In genomic region chr10:103278424-103278823, GRCh38 we compare ENCODE assay signal across 14 cellular contexts. TPM values are rescaled to one million over a fixed set of nuclear protein-coding genes. Genes with fewer than 3 reads are reported as not detected.
DNase-seq lines count a peak whose midpoint lies in the region; FAIRE-seq and TF ChIP-seq lines count a peak whose summit lies in the region.
"Had no signal": no experiment of that assay in that cellular context is flagged by ENCODE, and none has a peak within 500 bp of the region (broad histone marks: within the 10 kb centered on the region; RNA-seq: fewer than 3 reads in every experiment).

No MANE protein-coding gene starts in this region.

- H3K4me1 ChIP-seq in neural progenitor cell = peaks cover 34% of the 10 kb centered on the region

- H3K79me2 ChIP-seq in neural progenitor cell (ENCODE audit: low read depth) = no peaks in the 10 kb centered on the region

- peaks cover 9% of the 10 kb centered on the region for H3K9me3 Mint-ChIP-seq in activated CD4-positive, alpha-beta T cell treated with anti-CD3 and anti-CD28 coated beads, Interleukin-2, amount 10 ng/mL, durations not matched to agents 24 days and 14 days
- H3K9me3 Mint-ChIP-seq in neural progenitor cell = no peaks in the 10 kb centered on the region
- H3K9me3 Mint-ChIP-seq: T-helper 2 cell treated with Interferon-gamma antibody and Interleukin-4, amounts not matched to agents 5 μg/mL and 100 μg/mL, for 36 hours had no signal

- H3K27ac Mint-ChIP-seq in activated CD4-positive, alpha-beta T cell treated with anti-CD3 and anti-CD28 coated beads, Interleukin-2, amount 10 ng/mL, durations not matched to agents 24 days and 14 days = no peak overlapping the region
- no peak overlapping the region for H3K27ac Mint-ChIP-seq in neural progenitor cell
- H3K27ac Mint-ChIP-seq: activated T-cell treated with anti-CD3 and anti-CD28 coated beads, Interleukin-2, amount 50 U/mL, for 72 hours had no signal

- H3F3A ChIP-seq in neural progenitor cell (ENCODE audit: low read depth) = peaks cover 48% of the 10 kb centered on the region

- H3K4me2 ChIP-seq in neural progenitor cell = peak overlapping the region; percentile 76

- peak overlapping the region in 57 of 59 donors; percentile 33 to 72 (median 58) for H3K4me3 ChIP-seq in dorsolateral prefrontal cortex
- peak overlapping the region; percentile 54 for H3K4me3 ChIP-seq in neural progenitor cell

- H4K20me1 ChIP-seq in neural progenitor cell (ENCODE audit: low read depth) = peaks cover 48% of the 10 kb centered on the region

- no peaks in the 10 kb centered on the region for H3K36me3 ChIP-seq in neural progenitor cell
- H3K36me3 ChIP-seq: pancreas, spleen, stomach had no signal

- H3K27me3 ChIP-seq in dorsolateral prefrontal cortex (peaks cover 0 to 60% (median 22%) of the 10 kb centered on the region in 45 donors), neural progenitor cell (peaks cover 72% of the 10 kb centered on the region)

- H3K27ac ChIP-seq in dorsolateral prefrontal cortex (peak overlapping the region in 17 of 59 donors; percentile 25 to 87 (median 77)), neural progenitor cell (no peak overlapping the region)
- H3K27ac ChIP-seq: pancreas, spleen, stomach had no signal

- DNase-seq in activated CD4-positive, alpha-beta T cell treated with anti-CD3 and anti-CD28 coated beads, Interleukin-2, amount 10 ng/mL, durations not matched to agents 24 days and 14 days = no peak
- DNase-seq in activated CD4-positive, alpha-beta T cell treated with anti-CD3 and anti-CD28 coated beads, Interleukin-2, amount 50 U/mL, for 4 hours = no peak
- DNase-seq in HK-2 (ENCODE audit: unreplicated experiment) = peak; percentile 11
- peak in 3 of 10 donors; percentile 10 to 50 (median 17) for DNase-seq in dorsolateral prefrontal cortex
- DNase-seq in neural progenitor cell (ENCODE audit: low spot score) = no peak
- no peak for DNase-seq in H54 (ENCODE audit: insufficient read length, low spot score)
- no peak for DNase-seq in NCI-H2227 (lab: John Stamatoyannopoulos, UW; ENCODE audit: unreplicated experiment)
- DNase-seq in dermis blood vessel endothelial cell = no peak
- DNase-seq: NCI-H187, spleen had no signal

- no peaks in the 10 kb centered on the region for H3K9me3 ChIP-seq in neural progenitor cell (ENCODE audit: low read depth)
- H3K9me3 ChIP-seq: pancreas had no signal

- intact Hi-C loops in activated CD4-positive, alpha-beta T cell treated with anti-CD3 and anti-CD28 coated beads, Interleukin-2, amount 10 ng/mL, durations not matched to agents 24 days and 14 days (cut with micrococcal nuclease) = no loop called here
- intact Hi-C loops in dorsolateral prefrontal cortex (cut with DNase I) = no loop called here

- peaks cover 2% of the 10 kb centered on the region for H3K36me3 Mint-ChIP-seq in activated CD4-positive, alpha-beta T cell treated with anti-CD3 and anti-CD28 coated beads, Interleukin-2, amount 10 ng/mL, durations not matched to agents 24 days and 14 days (ENCODE audit: low read depth)
- H3K36me3 Mint-ChIP-seq in neural progenitor cell = no peaks in the 10 kb centered on the region

- no peak for TF ChIP-seq POLR2A in H54 (IDR thresholded peaks at IDR 0.05; ENCODE audit: low read depth, low read length)

- no peak overlapping the region for H3K9ac ChIP-seq in neural progenitor cell

- no peak for FAIRE-seq in H54 (lab: Jason Lieb, UNC)
- FAIRE-seq: pancreas had no signal

- peaks cover 10% of the 10 kb centered on the region for H3K4me1 Mint-ChIP-seq in activated CD4-positive, alpha-beta T cell treated with anti-CD3 and anti-CD28 coated beads, Interleukin-2, amount 10 ng/mL, durations not matched to agents 24 days and 14 days
- peaks cover 23% of the 10 kb centered on the region for H3K4me1 Mint-ChIP-seq in neural progenitor cell

- TF ChIP-seq CTCF in dorsolateral prefrontal cortex (IDR thresholded peaks at IDR 0.05 in 54 of 56, conservative IDR thresholded peaks at IDR 0.05 in 2 of 56; ENCODE audit: low read depth in 1 of 56, partially characterized antibody in 56 of 56) = no peak
- TF ChIP-seq CTCF in neural progenitor cell (IDR thresholded peaks at IDR 0.05) = no peak

- no peak overlapping the region for H2AFZ ChIP-seq in neural progenitor cell (replicated peaks)

- H3K27me3 Mint-ChIP-seq in activated CD4-positive, alpha-beta T cell treated with anti-CD3 and anti-CD28 coated beads, Interleukin-2, amount 10 ng/mL, durations not matched to agents 24 days and 14 days = peaks cover 70% of the 10 kb centered on the region
- peaks cover 32% of the 10 kb centered on the region for H3K27me3 Mint-ChIP-seq in neural progenitor cell (ENCODE audit: insufficient read depth, low read depth)

- peak overlapping the region; percentile 56 for H3K4me3 Mint-ChIP-seq in activated CD4-positive, alpha-beta T cell treated with anti-CD3 and anti-CD28 coated beads, Interleukin-2, amount 10 ng/mL, durations not matched to agents 24 days and 14 days
- H3K4me3 Mint-ChIP-seq in neural progenitor cell = peak overlapping the region; percentile 79

RNA-seq across cellular contexts. Expression of gene INA, which starts 1.5 kb away (rescaled TPM):
- 0.92 and 1.4 TPM in 2 replicates for total RNA-seq in activated CD4-positive, alpha-beta T cell treated with anti-CD3 and anti-CD28 coated beads, Interleukin-2, amount 10 ng/mL, durations not matched to agents 24 days and 14 days
- total RNA-seq in dorsolateral prefrontal cortex = 100 to 1,000 TPM in 105 of 120 experiments, 10 to 100 TPM in 15; 35.6 to 267 (median 169) TPM
- total RNA-seq in neural progenitor cell (ENCODE audit: low replicate concordance) = 9.7 and 9.8 TPM in 2 replicates
- total RNA-seq in dermis blood vessel endothelial cell = 0.14 TPM in 1 of 2 replicates, not detected in the other
- total RNA-seq: spleen had no signal

RNA-seq across cellular contexts. Expression of gene RPEL1, which starts 32.7 kb away (rescaled TPM):
- not detected in 2 replicates for total RNA-seq in activated CD4-positive, alpha-beta T cell treated with anti-CD3 and anti-CD28 coated beads, Interleukin-2, amount 10 ng/mL, durations not matched to agents 24 days and 14 days
- total RNA-seq in dorsolateral prefrontal cortex (under 1 TPM in 4 of 120 experiments, not detected in 116; 0.29 to 0.54 (median 0.43) TPM), neural progenitor cell (ENCODE audit: low replicate concordance) (not detected in 2 replicates), dermis blood vessel endothelial cell (0.09 and 0.17 TPM in 2 replicates)
- total RNA-seq: pancreas, stomach had no signal
